Comparison of ENCODE assay signal across 1 cellular context in the genomic region with DNA sequence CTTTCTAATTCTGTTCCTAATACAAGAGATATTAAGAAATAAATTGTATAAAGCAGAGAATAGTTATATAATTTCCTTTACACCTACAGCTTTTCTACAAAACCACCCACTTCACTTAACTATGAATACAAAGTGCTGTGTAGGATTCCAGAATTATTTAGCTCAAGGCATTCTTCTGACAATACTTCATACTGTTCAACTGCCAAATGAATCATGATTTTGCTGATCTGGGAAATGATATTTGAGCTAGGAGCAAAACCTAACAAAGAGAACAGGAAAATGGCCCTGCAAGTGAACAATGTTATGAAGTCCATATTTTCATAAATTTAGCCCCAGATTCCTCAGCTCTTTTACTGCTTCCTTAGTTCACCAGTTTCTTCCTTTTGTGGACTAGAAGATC.
TF ChIP-seq lines count a peak whose summit lies in the region.

No MANE protein-coding gene starts in this region.

TF ChIP-seq in K562, 482 proteins besides CTCF, POLR2A, EP300 and RAD21:
- TF ChIP-seq KDM5B (IDR thresholded peaks at IDR 0.05; ENCODE audit: insufficient replicate concordance, low read depth, low read length) (no peak), MEIS2 (IDR thresholded peaks at IDR 0.05; ENCODE audit: partially characterized antibody) (peak; percentile 57), PURB (CRISPR knock-in tag; IDR thresholded peaks at IDR 0.05; ENCODE audit: low read depth) (no peak), XRCC4 (IDR thresholded peaks at IDR 0.05; ENCODE audit: extremely low read depth, insufficient read depth, insufficient read length) (no peak), AFF4 (CRISPR knock-in tag; IDR thresholded peaks at IDR 0.05) (no peak), ZNF316 (IDR thresholded peaks at IDR 0.05) (peak; percentile 40; the same call in 1 of the 2 replicates), ZBTB1 (CRISPR knock-in tag; IDR thresholded peaks at IDR 0.05; ENCODE audit: borderline replicate concordance, low read depth) (no peak), PRMT5 (CRISPR knock-in tag; IDR thresholded peaks at IDR 0.05) (no peak), RFX5 (IDR thresholded peaks at IDR 0.05; ENCODE audit: low read depth, low read length) (no peak), ZBTB26 (CRISPR knock-in tag; IDR thresholded peaks at IDR 0.05) (no peak), ZNF639 (CRISPR knock-in tag; conservative IDR thresholded peaks at IDR 0.05 in 1 of 2, IDR thresholded peaks at IDR 0.05 in 1 of 2) (no peak)
- TF ChIP-seq, protein P1, sequence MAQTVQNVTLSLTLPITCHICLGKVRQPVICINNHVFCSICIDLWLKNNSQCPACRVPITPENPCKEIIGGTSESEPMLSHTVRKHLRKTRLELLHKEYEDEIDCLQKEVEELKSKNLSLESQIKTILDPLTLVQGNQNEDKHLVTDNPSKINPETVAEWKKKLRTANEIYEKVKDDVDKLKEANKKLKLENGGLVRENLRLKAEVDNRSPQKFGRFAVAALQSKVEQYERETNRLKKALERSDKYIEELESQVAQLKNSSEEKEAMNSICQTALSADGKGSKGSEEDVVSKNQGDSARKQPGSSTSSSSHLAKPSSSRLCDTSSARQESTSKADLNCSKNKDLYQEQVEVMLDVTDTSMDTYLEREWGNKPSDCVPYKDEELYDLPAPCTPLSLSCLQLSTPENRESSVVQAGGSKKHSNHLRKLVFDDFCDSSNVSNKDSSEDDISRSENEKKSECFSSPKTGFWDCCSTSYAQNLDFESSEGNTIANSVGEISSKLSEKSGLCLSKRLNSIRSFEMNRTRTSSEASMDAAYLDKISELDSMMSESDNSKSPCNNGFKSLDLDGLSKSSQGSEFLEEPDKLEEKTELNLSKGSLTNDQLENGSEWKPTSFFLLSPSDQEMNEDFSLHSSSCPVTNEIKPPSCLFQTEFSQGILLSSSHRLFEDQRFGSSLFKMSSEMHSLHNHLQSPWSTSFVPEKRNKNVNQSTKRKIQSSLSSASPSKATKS (CRISPR knock-in tag; IDR thresholded peaks at IDR 0.05), result no peak
- TF ChIP-seq, protein P2, sequence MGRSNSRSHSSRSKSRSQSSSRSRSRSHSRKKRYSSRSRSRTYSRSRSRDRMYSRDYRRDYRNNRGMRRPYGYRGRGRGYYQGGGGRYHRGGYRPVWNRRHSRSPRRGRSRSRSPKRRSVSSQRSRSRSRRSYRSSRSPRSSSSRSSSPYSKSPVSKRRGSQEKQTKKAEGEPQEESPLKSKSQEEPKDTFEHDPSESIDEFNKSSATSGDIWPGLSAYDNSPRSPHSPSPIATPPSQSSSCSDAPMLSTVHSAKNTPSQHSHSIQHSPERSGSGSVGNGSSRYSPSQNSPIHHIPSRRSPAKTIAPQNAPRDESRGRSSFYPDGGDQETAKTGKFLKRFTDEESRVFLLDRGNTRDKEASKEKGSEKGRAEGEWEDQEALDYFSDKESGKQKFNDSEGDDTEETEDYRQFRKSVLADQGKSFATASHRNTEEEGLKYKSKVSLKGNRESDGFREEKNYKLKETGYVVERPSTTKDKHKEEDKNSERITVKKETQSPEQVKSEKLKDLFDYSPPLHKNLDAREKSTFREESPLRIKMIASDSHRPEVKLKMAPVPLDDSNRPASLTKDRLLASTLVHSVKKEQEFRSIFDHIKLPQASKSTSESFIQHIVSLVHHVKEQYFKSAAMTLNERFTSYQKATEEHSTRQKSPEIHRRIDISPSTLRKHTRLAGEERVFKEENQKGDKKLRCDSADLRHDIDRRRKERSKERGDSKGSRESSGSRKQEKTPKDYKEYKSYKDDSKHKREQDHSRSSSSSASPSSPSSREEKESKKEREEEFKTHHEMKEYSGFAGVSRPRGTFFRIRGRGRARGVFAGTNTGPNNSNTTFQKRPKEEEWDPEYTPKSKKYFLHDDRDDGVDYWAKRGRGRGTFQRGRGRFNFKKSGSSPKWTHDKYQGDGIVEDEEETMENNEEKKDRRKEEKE (IDR thresholded peaks at IDR 0.05; ENCODE audit: borderline replicate concordance in 1 of 2, control insufficient read depth in 1 of 2, low read depth in 2 of 2, low read length in 1 of 2), result no peak
